In the genomic region with DNA sequence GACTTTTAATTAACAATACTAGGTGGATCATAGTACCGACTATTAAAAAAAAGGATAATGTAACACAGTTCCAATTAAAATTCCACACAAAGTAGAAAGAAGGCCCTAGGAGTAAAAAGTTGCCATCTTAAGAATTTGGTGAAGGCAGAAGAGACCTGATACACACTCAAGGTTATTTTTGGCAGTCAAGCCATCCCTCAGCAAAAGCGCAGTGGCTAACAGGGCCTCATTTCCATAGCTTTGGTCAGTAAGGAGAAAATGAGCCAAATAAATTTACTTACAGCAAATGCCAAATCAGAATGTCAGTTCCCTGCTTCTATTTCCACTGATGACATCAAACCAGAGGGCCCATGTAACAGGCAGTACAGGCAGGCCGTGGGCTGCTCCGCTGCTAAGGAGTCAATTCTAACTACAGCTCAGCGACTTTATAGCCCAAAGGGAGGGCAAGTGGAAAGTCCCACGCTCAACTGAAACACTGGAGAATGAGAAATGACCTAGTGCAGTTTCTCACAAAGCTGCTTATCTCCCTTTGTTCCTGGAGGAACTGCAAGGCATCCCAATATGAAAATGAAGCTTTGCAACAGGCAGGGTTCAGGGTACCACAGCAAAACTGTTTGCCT, we compare ENCODE assay signal across 9 cellular contexts. TPM values are rescaled to one million over a fixed set of nuclear protein-coding genes. Genes with fewer than 3 reads are reported as not detected.
DNase-seq lines count a peak whose midpoint lies in the region; ATAC-seq, FAIRE-seq and TF ChIP-seq lines count a peak whose summit lies in the region.
"Had no signal": no experiment of that assay in that cellular context is flagged by ENCODE, and none has a peak within 500 bp of the region (broad histone marks: within the 10 kb centered on the region; RNA-seq: fewer than 3 reads in every experiment).

No MANE protein-coding gene starts in this region.

- CTCF ChIA-PET in mammary epithelial cell (lab: Charles Lee; ENCODE audit: low non-redundant PET): no interaction called here

- no peaks in the 10 kb centered on the region for H3K27me3 Mint-ChIP-seq in nephron progenitor cell (ENCODE audit: low read depth, poor library complexity)

- H3K4me3 ChIP-seq in DOHH2 (ENCODE audit: low read length) (0 out of 2 replicates have a peak overlapping the region, but pooled peaks have one; percentile 2), mammary epithelial cell (replicated peaks in 1 of 3; ENCODE audit: insufficient read depth in 1 of 3, low read depth in 2 of 3, low read length in 3 of 3) (no peak overlapping the region)

- H3K4me1 Mint-ChIP-seq in nephron progenitor cell: peaks cover 73% of the 10 kb centered on the region

- in situ Hi-C loops in mammary epithelial cell (cut with MboI; ENCODE audit: low sequenced_read_pairs in 2 of 2): loop anchor here (10.0 kb wide), 1 partner anchor 53 kb away; no protein-coding TSS in a partner anchor

- H3F3A ChIP-seq in DOHH2 (ENCODE audit: control insufficient read depth, insufficient read depth): peaks cover 5% of the 10 kb centered on the region; the same call in 1 of the 2 replicates

- H4K20me1 ChIP-seq in DOHH2 (ENCODE audit: control insufficient read depth, insufficient read depth, low read depth, low read length) (peaks cover 71% of the 10 kb centered on the region), mammary epithelial cell (ENCODE audit: insufficient read depth, low read length) (peaks cover 45% of the 10 kb centered on the region)

- no peaks in the 10 kb centered on the region for H3K9me3 Mint-ChIP-seq in nephron progenitor cell

- H2AFZ ChIP-seq in mammary epithelial cell (ENCODE audit: low read depth, low read length): no peak overlapping the region

- H3K27ac ChIP-seq in DOHH2 (ENCODE audit: low read depth, low read length) (no peak overlapping the region), mammary epithelial cell (ENCODE audit: insufficient read depth, low read depth, low read length) (no peak overlapping the region)

- 46% methylated on average over 5 of the region's 6 CpGs for WGBS in mammary epithelial cell (ENCODE audit: low coverage, missing lambda C conversion rate)

- H3K9me3 ChIP-seq in DOHH2 (ENCODE audit: control insufficient read depth, insufficient read depth, low read length) (no peaks in the 10 kb centered on the region), mammary epithelial cell (replicated peaks; ENCODE audit: insufficient read depth, low read length) (no peaks in the 10 kb centered on the region)

- peak overlapping the region; percentile 22 for H3K4me2 ChIP-seq in DOHH2 (ENCODE audit: low read length)
- H3K4me2 ChIP-seq in mammary epithelial cell (ENCODE audit: insufficient read depth, low read depth, low read length): no peak overlapping the region

- peak; percentile 79 for ATAC-seq in GM21529 (IDR thresholded peaks at IDR 0.05; ENCODE audit: unreplicated experiment)

- H3K27me3 ChIP-seq in DOHH2 (ENCODE audit: control insufficient read depth, low read length): no peaks in the 10 kb centered on the region
- H3K27me3 ChIP-seq in mammary epithelial cell (ENCODE audit: insufficient read depth, low read length): no peaks in the 10 kb centered on the region

- H3K27ac Mint-ChIP-seq in nephron progenitor cell: peak overlapping the region; percentile 81

- FAIRE-seq in D721Med (lab: Jason Lieb, UNC): no peak
- FAIRE-seq: endometrium had no signal

- BruUV-seq in mammary epithelial cell (replicated peaks; lab: Mats Ljungman, UMichigan): no TSS peak

- H3K36me3 ChIP-seq in DOHH2 (ENCODE audit: control insufficient read depth, low read length) (peaks cover 90% of the 10 kb centered on the region), mammary epithelial cell (ENCODE audit: insufficient read depth, low read length) (peaks cover 20% of the 10 kb centered on the region)

- intact Hi-C loops in mammary epithelial cell (cut with micrococcal nuclease): loop anchor here (5.0 to 10.0 kb wide), 2 partner anchors 353 to 1754 kb away; no protein-coding TSS in a partner anchor

- H3K79me2 ChIP-seq in DOHH2 (ENCODE audit: control insufficient read depth, low read length) (peaks cover 100% of the 10 kb centered on the region), mammary epithelial cell (ENCODE audit: insufficient read depth, low read length) (peaks cover 99% of the 10 kb centered on the region)

- peak; percentile 76 for DNase-seq in NCI-H226
- peak; percentile 35 for DNase-seq in mammary epithelial cell
- DNase-seq in nephron progenitor cell: peak; percentile 26
- no peak for DNase-seq in NCI-H2171 (lab: John Stamatoyannopoulos, UW)
- DNase-seq in SIG-M5 treated with dmso at 0.1 percent for 504 hours (lab: John Stamatoyannopoulos, UW; ENCODE audit: unreplicated experiment): no peak
- no peak for DNase-seq in D721Med (ENCODE audit: insufficient read length, low spot score)

- peaks cover 46% of the 10 kb centered on the region for H3K4me1 ChIP-seq in DOHH2 (ENCODE audit: control insufficient read depth, low read length)
- H3K4me1 ChIP-seq in mammary epithelial cell (ENCODE audit: insufficient read depth, low read length): peaks cover 18% of the 10 kb centered on the region

- no peaks in the 10 kb centered on the region for H3K9me2 ChIP-seq in DOHH2 (replicated peaks; ENCODE audit: control insufficient read depth, low read length)

- H3K4me3 Mint-ChIP-seq in nephron progenitor cell: peak overlapping the region; percentile 5

- H3K9ac ChIP-seq in mammary epithelial cell (ENCODE audit: insufficient read depth, low read length): no peak overlapping the region

- dilution Hi-C loops in mammary epithelial cell (cut with HindIII; ENCODE audit: low sequenced_read_pairs): no loop called here

- TF ChIP-seq CTCF in DOHH2 (IDR thresholded peaks at IDR 0.05; ENCODE audit: low read depth, low read length, poor library complexity, severe bottlenecking) (no peak), mammary epithelial cell (conservative IDR thresholded peaks at IDR 0.05 in 1 of 2, IDR thresholded peaks at IDR 0.05 in 1 of 2; ENCODE audit: extremely low read depth in 1 of 2, insufficient read depth in 1 of 2, low read depth in 1 of 2, low read length in 2 of 2) (no peak), nephron progenitor cell (IDR thresholded peaks at IDR 0.05) (no peak), D721Med (IDR thresholded peaks at IDR 0.05; ENCODE audit: insufficient read depth, missing control alignments) (no peak)

- H3K36me3 Mint-ChIP-seq in nephron progenitor cell (ENCODE audit: low read depth): peaks cover 54% of the 10 kb centered on the region

RNA-seq across cellular contexts. Expression of gene ARGLU1, which starts 6.3 kb away (rescaled TPM):
- 10 to 100 TPM; 37.8 to 84.0 TPM for total RNA-seq in mammary epithelial cell
- 21.3 TPM for polyA plus RNA-seq in mammary epithelial cell
- 2.6 TPM for polyA minus RNA-seq in mammary epithelial cell

RNA-seq across cellular contexts. Expression of gene EFNB2, which starts 26.2 kb away (rescaled TPM):
- total RNA-seq in mammary epithelial cell: 10 to 100 TPM; 37.1 to 51.8 TPM
- polyA plus RNA-seq in mammary epithelial cell: 32.5 TPM
- 50.8 TPM for polyA minus RNA-seq in mammary epithelial cell

Comparison
In these comparisons a context has a peak if more than half of its experiments do, and no peak if none do; other contexts are left out.
1. DNase-seq: peak in NCI-H226 (single experiment), mammary epithelial cell (single experiment) and nephron progenitor cell (single experiment); none in NCI-H2171 (single experiment), SIG-M5 treated with dmso at 0.1 percent for 504 hours (single experiment) and D721Med (single experiment).